ENCODE assay signal across 23 cellular contexts in the genomic region with DNA sequence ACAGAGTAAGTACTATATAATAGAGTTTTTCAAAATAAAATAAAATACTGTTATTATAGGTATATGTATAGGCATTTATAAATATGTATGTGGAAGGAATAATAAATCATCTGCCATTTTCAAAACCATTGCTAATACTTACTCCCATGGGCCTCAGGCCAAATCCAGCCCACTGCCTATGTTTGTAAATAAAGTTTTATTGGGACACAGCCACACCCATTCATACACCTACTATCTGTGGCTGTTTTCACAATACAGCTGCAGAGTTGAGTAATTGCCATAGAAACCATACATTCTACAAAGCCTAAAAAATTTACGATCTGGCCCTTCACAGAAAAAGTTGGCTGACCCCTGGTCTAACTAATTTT. TPM values are rescaled to one million over a fixed set of nuclear protein-coding genes. Genes with fewer than 3 reads are reported as not detected.
A peak's percentile ranks its signal among the peaks of the same experiment; 100 is the strongest.
DNase-seq lines count a peak whose midpoint lies in the region; ATAC-seq, FAIRE-seq and TF ChIP-seq lines count a peak whose summit lies in the region.
"Had no signal": no experiment of that assay in that cellular context is flagged by ENCODE, and none has a peak within 500 bp of the region (broad histone marks: within the 10 kb centered on the region; RNA-seq: fewer than 3 reads in every experiment).

No MANE protein-coding gene starts in this region.

- no peak for FAIRE-seq in HepG2 (lab: Jason Lieb, UNC)
- FAIRE-seq: A549, GM12891, GM18507, H1 had no signal

- H3K27me3 ChIP-seq in right atrium auricular region (no peaks in the 10 kb centered on the region), left ventricle myocardium inferior (ENCODE audit: low read depth) (no peaks in the 10 kb centered on the region), HepG2 (ENCODE audit: control insufficient read depth in 1 of 2, insufficient read depth in 2 of 2, low read length in 2 of 2) (no peaks in the 10 kb centered on the region)
- H3K27me3 ChIP-seq: BLaER1 treated with 17β-estradiol and CSF1 and Interleukin-3, amounts not matched to agents 10 nM and 100 nM; SJSA1 had no signal

- H3K79me2 ChIP-seq in HepG2 (ENCODE audit: insufficient read depth, low read length), result no peaks in the 10 kb centered on the region

- DNase-seq in right atrium auricular region (ENCODE audit: low spot score) (peak; percentile 7), left ventricle myocardium inferior (no peak), epithelial cell of esophagus (ENCODE audit: low read depth) (peak; percentile 46), HepG2 (ENCODE audit: low spot score) (peak; percentile 25), left ventricle myocardium superior (no peak)
- DNase-seq: CD8-positive, alpha-beta memory T cell; GDM1; IMR-90; Kasumi-1; NCI-H1048; NCI-H1436 treated with DMSO at 0.1 percent for 48 hours; NCI-H2029 treated with DMSO at 0.1 percent for 48 hours; NCI-H2171 treated with DMSO at 0.1 percent for 48 hours; NCI-H446 treated with DMSO at 0.1 percent for 48 hours; NCI-H748 treated with DMSO at 0.1 percent for 48 hours had no signal

- 0 out of 2 replicates have a peak overlapping the region, but pooled peaks have one; percentile 10 for H3K9ac ChIP-seq in HepG2 (ENCODE audit: insufficient read depth, low read depth, low read length)
- H3K9ac ChIP-seq: BLaER1 treated with 17β-estradiol and CSF1 and Interleukin-3, amounts not matched to agents 10 nM and 100 nM had no signal

- ATAC-seq in HepG2, result peak; percentile 18
- no peak for ATAC-seq in HG02642 (IDR thresholded peaks at IDR 0.05; ENCODE audit: poor library complexity, unreplicated experiment)
- ATAC-seq in HG03521 (IDR thresholded peaks at IDR 0.05; ENCODE audit: unreplicated experiment), result no peak
- ATAC-seq in left ventricle myocardium superior, result no peak

- intact Hi-C loops in left ventricle myocardium inferior (cut with micrococcal nuclease) (no loop called here), HepG2 (cut with micrococcal nuclease; ENCODE audit: unreplicated experiment) (loop anchor here (1.0 kb wide), 1 partner anchor 9 kb away; no protein-coding TSS in a partner anchor), left ventricle myocardium superior (cut with micrococcal nuclease) (no loop called here)

- TF ChIP-seq EP300 in HepG2 (IDR thresholded peaks at IDR 0.05; ENCODE audit: low read depth in 2 of 2, low read length in 2 of 2) (no peak), HepG2 (CRISPR knock-in tag; IDR thresholded peaks at IDR 0.05; ENCODE audit: borderline replicate concordance) (no peak)

- CTCF ChIA-PET in HepG2 (lab: Yijun Ruan, JAX; ENCODE audit: low intra/inter-chr PET ratio, low total read pairs), result no interaction called here

- no TSS peak for BruUV-seq in HepG2 (replicated peaks; lab: Mats Ljungman, UMichigan)

- H3K4me3 ChIP-seq in right atrium auricular region, result no peak overlapping the region
- H3K4me3 ChIP-seq in left ventricle myocardium inferior, result no peak overlapping the region
- no peak overlapping the region for H3K4me3 ChIP-seq in epithelial cell of esophagus (ENCODE audit: low read length)
- peak overlapping the region in 1 of 3 experiments; percentile 45; a peak in 2 of 6 replicates for H3K4me3 ChIP-seq in HepG2 (replicated peaks in 1 of 3; ENCODE audit: insufficient read depth in 1 of 3, low read depth in 2 of 3, low read length in 3 of 3)
- H3K4me3 ChIP-seq: A549; BLaER1 treated with 17β-estradiol and CSF1 and Interleukin-3, amounts not matched to agents 10 nM and 100 nM; SJSA1 had no signal

- TF ChIP-seq CTCF in right atrium auricular region (IDR thresholded peaks at IDR 0.05) (no peak), left ventricle myocardium inferior (IDR thresholded peaks at IDR 0.05; ENCODE audit: borderline replicate concordance) (no peak), epithelial cell of esophagus (IDR thresholded peaks at IDR 0.05; ENCODE audit: insufficient read depth, low read depth, low read length, missing control alignments) (no peak), HepG2 (CRISPR knock-in tag; IDR thresholded peaks at IDR 0.05) (no peak)

- TF ChIP-seq POLR2A in HepG2 (IDR thresholded peaks at IDR 0.05; ENCODE audit: insufficient read depth in 1 of 2, low read depth in 2 of 2, low read length in 2 of 2), result no peak

- H3K27ac ChIP-seq in right atrium auricular region (no peak overlapping the region), left ventricle myocardium inferior (replicated peaks) (no peak overlapping the region), HepG2 (ENCODE audit: extremely low read length, insufficient read depth, low read length) (peak overlapping the region; percentile 69)
- H3K27ac ChIP-seq: A549; BLaER1 treated with 17β-estradiol and CSF1 and Interleukin-3, amounts not matched to agents 10 nM and 100 nM; SJSA1 had no signal

- H3K4me2 ChIP-seq in HepG2 (ENCODE audit: low read depth, low read length), result peak overlapping the region; percentile 66

- peaks cover 0 to 3% of the 10 kb centered on the region in 2 donors for H3K9me3 ChIP-seq in right atrium auricular region
- H3K9me3 ChIP-seq in left ventricle myocardium inferior (replicated peaks), result peaks cover 6% of the 10 kb centered on the region
- no peaks in the 10 kb centered on the region for H3K9me3 ChIP-seq in HepG2 (ENCODE audit: low read length)
- H3K9me3 ChIP-seq: A549, SJSA1 had no signal

- TF ChIP-seq RAD21 in HepG2 (CRISPR knock-in tag; IDR thresholded peaks at IDR 0.05), result no peak

- in situ Hi-C loops in HepG2 (cut with HindIII; ENCODE audit: extremely low pct_ligation_motif_present, low pct_unique_long_range_greater_than_20kb), result no loop called here

- 60% methylated on average over 1 of the region's 1 CpG for WGBS in HepG2 (ENCODE audit: low lambda C conversion rate)

- POLR2A ChIA-PET in HepG2 (lab: Yijun Ruan, JAX), result interaction anchor here (1.0 to 3.2 kb wide), 2 partner anchors 9 to 14 kb away, joined by 4 to 39 read pairs; partner anchors contain the start of gene ALDH5A1

- H4K20me1 ChIP-seq in HepG2 (ENCODE audit: insufficient read depth, low read length), result no peaks in the 10 kb centered on the region
- H4K20me1 ChIP-seq: BLaER1 treated with 17β-estradiol and CSF1 and Interleukin-3, amounts not matched to agents 10 nM and 100 nM had no signal

- H2AFZ ChIP-seq in HepG2 (ENCODE audit: low read length), result no peak overlapping the region

- peaks cover 28% of the 10 kb centered on the region for H3K36me3 ChIP-seq in right atrium auricular region
- peaks cover 46% of the 10 kb centered on the region for H3K36me3 ChIP-seq in left ventricle myocardium inferior
- H3K36me3 ChIP-seq in HepG2 (replicated peaks in 1 of 2; ENCODE audit: control insufficient read depth in 1 of 2, insufficient read depth in 2 of 2, low read length in 2 of 2), result peaks cover 0 to 10% of the 10 kb centered on the region in 2 experiments; a peak in 4 of 5 replicates
- H3K36me3 ChIP-seq: SJSA1 had no signal

- no peaks in the 10 kb centered on the region for H3K4me1 ChIP-seq in right atrium auricular region
- no peaks in the 10 kb centered on the region for H3K4me1 ChIP-seq in left ventricle myocardium inferior
- H3K4me1 ChIP-seq in HepG2 (ENCODE audit: insufficient read depth, low read length), result peaks cover 37% of the 10 kb centered on the region
- H3K4me1 ChIP-seq: SJSA1 had no signal

RNA-seq across cellular contexts. Expression of gene ALDH5A1, which starts 9.5 kb away (rescaled TPM):
- total RNA-seq in right atrium auricular region (1 to 10 TPM; 5.0 to 10.0 TPM), left ventricle myocardium inferior (27.6 TPM), HepG2 (2016; rRNA removed; fragmentation: Illumina TruSeq; extraction: Trizol) (27.6 and 32.5 TPM in 2 replicates), left ventricle myocardium superior (31.2 TPM)
- total RNA-seq in HepG2 (2016; cell fraction: cytosol; rRNA removed; fragmentation: Illumina TruSeq; extraction: Trizol; ENCODE audit: low read depth), result 12.0 and 12.4 TPM in 2 replicates
- 26.7 and 32.6 TPM in 2 replicates for total RNA-seq in HepG2 (2016; cell fraction: insoluble cytoplasmic fraction; rRNA removed; fragmentation: Illumina TruSeq; extraction: Trizol)
- total RNA-seq in HepG2 (2016; cell fraction: membrane; rRNA removed; fragmentation: Illumina TruSeq; extraction: Trizol), result 12.3 and 14.1 TPM in 2 replicates
- 25.2 and 33.4 TPM in 2 replicates for total RNA-seq in HepG2 (2016; cell fraction: nucleus; rRNA removed; fragmentation: Illumina TruSeq; extraction: Trizol)
- 12.7 and 12.8 TPM in 2 replicates for polyA plus RNA-seq in HepG2 (2011; rRNA removed)
- polyA plus RNA-seq in HepG2 (2011; cell fraction: cytosol; rRNA removed), result 7.6 and 9.9 TPM in 2 replicates
- 8.3 and 9.4 TPM in 2 replicates for polyA plus RNA-seq in HepG2 (2011; cell fraction: nucleus; rRNA removed)
- 13.6 and 17.2 TPM in 2 replicates for polyA plus RNA-seq in HepG2 (2012)
- 1.6 and 1.9 TPM in 2 replicates for polyA plus RNA-seq in HepG2 (2016; cell fraction: cytosol; fragmentation: Illumina TruSeq; extraction: Trizol; ENCODE audit: low read depth)
- 32.3 and 36.6 TPM in 2 replicates for polyA plus RNA-seq in HepG2 (2016; cell fraction: insoluble cytoplasmic fraction; fragmentation: Illumina TruSeq; extraction: Trizol; ENCODE audit: low read depth)
- 5.4 and 6.1 TPM in 2 replicates for polyA plus RNA-seq in HepG2 (2016; cell fraction: membrane; fragmentation: Illumina TruSeq; extraction: Trizol; ENCODE audit: low read depth)
- 41.8 and 43.5 TPM in 2 replicates for polyA plus RNA-seq in HepG2 (2016; cell fraction: nucleus; fragmentation: Illumina TruSeq; extraction: Trizol; ENCODE audit: insufficient read depth, low read depth)
- polyA minus RNA-seq in HepG2 (2011; rRNA and poly(A)+ RNA removed; ENCODE audit: low replicate concordance), result 12.3 and 17.3 TPM in 2 replicates
- 18.7 and 20.1 TPM in 2 replicates for polyA minus RNA-seq in HepG2 (2011; cell fraction: cytosol; rRNA and poly(A)+ RNA removed)
- polyA minus RNA-seq in HepG2 (2011; cell fraction: nucleus; rRNA and poly(A)+ RNA removed), result 11.3 and 17.3 TPM in 2 replicates

RNA-seq across cellular contexts. Expression of gene GPLD1, which starts 14.9 kb away (rescaled TPM):
- total RNA-seq in right atrium auricular region, result under 1 TPM; 0.33 to 0.71 TPM
- 0.71 TPM for total RNA-seq in left ventricle myocardium inferior
- 6.4 and 7.6 TPM in 2 replicates for total RNA-seq in HepG2 (2016; rRNA removed; fragmentation: Illumina TruSeq; extraction: Trizol)
- 3.5 and 3.6 TPM in 2 replicates for total RNA-seq in HepG2 (2016; cell fraction: cytosol; rRNA removed; fragmentation: Illumina TruSeq; extraction: Trizol; ENCODE audit: low read depth)
- 5.4 and 8.3 TPM in 2 replicates for total RNA-seq in HepG2 (2016; cell fraction: insoluble cytoplasmic fraction; rRNA removed; fragmentation: Illumina TruSeq; extraction: Trizol)
- 4.6 and 4.9 TPM in 2 replicates for total RNA-seq in HepG2 (2016; cell fraction: membrane; rRNA removed; fragmentation: Illumina TruSeq; extraction: Trizol)
- 9.4 and 10.7 TPM in 2 replicates for total RNA-seq in HepG2 (2016; cell fraction: nucleus; rRNA removed; fragmentation: Illumina TruSeq; extraction: Trizol)
- 6.0 and 6.2 TPM in 2 replicates for polyA plus RNA-seq in HepG2 (2011; rRNA removed)
- polyA plus RNA-seq in HepG2 (2011; cell fraction: cytosol; rRNA removed), result 3.5 and 3.6 TPM in 2 replicates
- 7.3 and 8.6 TPM in 2 replicates for polyA plus RNA-seq in HepG2 (2011; cell fraction: nucleus; rRNA removed)
- polyA plus RNA-seq in HepG2 (2012), result 3.0 and 3.6 TPM in 2 replicates
- 0.34 and 0.76 TPM in 2 replicates for polyA plus RNA-seq in HepG2 (2016; cell fraction: cytosol; fragmentation: Illumina TruSeq; extraction: Trizol; ENCODE audit: low read depth)
- polyA plus RNA-seq in HepG2 (2016; cell fraction: insoluble cytoplasmic fraction; fragmentation: Illumina TruSeq; extraction: Trizol; ENCODE audit: low read depth), result 3.1 TPM in 2 replicates
- 1.2 and 1.5 TPM in 2 replicates for polyA plus RNA-seq in HepG2 (2016; cell fraction: membrane; fragmentation: Illumina TruSeq; extraction: Trizol; ENCODE audit: low read depth)
- polyA plus RNA-seq in HepG2 (2016; cell fraction: nucleus; fragmentation: Illumina TruSeq; extraction: Trizol; ENCODE audit: insufficient read depth, low read depth), result 9.6 and 10.3 TPM in 2 replicates
- polyA minus RNA-seq in HepG2 (2011; rRNA and poly(A)+ RNA removed; ENCODE audit: low replicate concordance), result 3.0 and 11.6 TPM in 2 replicates
- 3.7 and 5.0 TPM in 2 replicates for polyA minus RNA-seq in HepG2 (2011; cell fraction: cytosol; rRNA and poly(A)+ RNA removed)
- polyA minus RNA-seq in HepG2 (2011; cell fraction: nucleus; rRNA and poly(A)+ RNA removed), result 11.5 and 11.8 TPM in 2 replicates
- total RNA-seq in left ventricle myocardium superior, result 1.1 TPM

Comparison
In these comparisons a context has a peak if more than half of its experiments do, and no peak if none do; other contexts are left out.
1. DNase-seq: peak in right atrium auricular region (single experiment), epithelial cell of esophagus (single experiment) and HepG2 (single experiment); none in left ventricle myocardium inferior (single experiment) and left ventricle myocardium superior (single experiment).